In genomic region chr10:30300728-30301127, GRCh38 we compare ENCODE assay signal across 8 cellular contexts.
"Had no signal": no experiment of that assay in that cellular context is flagged by ENCODE, and none has a peak within 500 bp of the region (broad histone marks: within the 10 kb centered on the region; RNA-seq: fewer than 3 reads in every experiment).

No MANE protein-coding gene starts in this region.

- ATAC-seq: GM12878 had no signal

- FAIRE-seq: G401.6, GM12878, GM12891, GM12892, GM18507, GM19239 had no signal

- DNase-seq: GDM1, GF-D8 had no signal

- H3K4me3 ChIP-seq: GM12878 had no signal
